ENCODE assay signal across 18 cellular contexts in the genomic region with DNA sequence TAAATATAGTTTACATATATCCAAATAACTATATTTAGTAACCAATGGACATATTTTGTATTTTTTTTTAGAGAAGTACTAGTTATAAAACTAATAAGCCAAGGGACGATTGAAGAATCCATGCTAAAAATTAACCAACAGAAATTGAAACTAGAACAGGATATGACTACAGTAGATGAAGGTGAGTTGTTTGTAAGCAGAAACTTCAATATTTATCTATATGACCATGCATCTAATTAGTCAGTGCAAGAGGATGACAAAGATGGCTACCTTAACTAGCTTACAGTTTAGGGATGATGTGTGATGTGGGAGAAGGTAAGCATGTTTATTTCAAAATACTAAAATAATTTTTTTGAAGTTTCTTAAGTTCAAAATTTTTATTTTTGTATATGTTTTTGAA. TPM values are rescaled to one million over a fixed set of nuclear protein-coding genes. Genes with fewer than 3 reads are reported as not detected.
"Had no signal": no experiment of that assay in that cellular context is flagged by ENCODE, and none has a peak within 500 bp of the region (broad histone marks: within the 10 kb centered on the region; RNA-seq: fewer than 3 reads in every experiment).

No MANE protein-coding gene starts in this region.

- H3K27me3 ChIP-seq: spleen had no signal

- H3K27ac ChIP-seq: spleen had no signal

- H3K4me1 ChIP-seq: spleen had no signal

- DNase-seq: activated B cell treated with CpG ODN at 0.5 μM for 24 hours; activated CD4-positive, alpha-beta T cell treated with anti-CD3 and anti-CD28 coated beads, Interleukin-2, amount 10 ng/mL, durations not matched to agents 24 days and 14 days; activated CD8-positive, alpha-beta memory T cell treated with anti-CD3 and anti-CD28 coated beads for 24 hours; activated effector memory CD4-positive, alpha-beta T cell treated with Interleukin-2 at 50 U/mL for 16 hours; amygdala; cortex of kidney; effector CD8-positive, alpha-beta T cell; nephron progenitor cell; spleen; stimulated activated CD4-positive, alpha-beta T cell treated with anti-CD3 and anti-CD28 coated beads, Interleukin-1b, Interleukin-23, amount 100 ng/mL, for 48 hours; stimulated activated naive B cell treated with anti-CD40 and anti-IgM and Interleukin-4, amounts not matched to agents 10 μg/mL and 1 μg/mL and 100 μg/mL, for 72 hours; substantia nigra had no signal

- H3K9me3 ChIP-seq: spleen had no signal

- ATAC-seq: sciatic nerve; stimulated activated naive B cell treated with anti-CD40 and anti-IgM and Interleukin-4, amounts not matched to agents 10 μg/mL and 1 μg/mL and 100 μg/mL, for 72 hours had no signal

- H3K4me3 ChIP-seq: spleen had no signal

- FAIRE-seq: frontal cortex, keratinocyte had no signal

RNA-seq across cellular contexts. Expression of a gene that starts 57.7 kb away (rescaled TPM):
- total RNA-seq: activated B cell treated with CpG ODN at 0.5 μM for 24 hours; activated CD4-positive, alpha-beta T cell treated with anti-CD3 and anti-CD28 coated beads, Interleukin-2, amount 10 ng/mL, durations not matched to agents 24 days and 14 days; fibroblast of lung; osteoblast; pulmonary artery endothelial cell had no signal
- polyA plus RNA-seq: fibroblast of lung, keratinocyte had no signal
